17 cellular contexts compared by ENCODE assay signal in genomic region chr2:180017764-180018163, GRCh38. TPM values are rescaled to one million over a fixed set of nuclear protein-coding genes. Genes with fewer than 3 reads are reported as not detected.
DNase-seq lines count a peak whose midpoint lies in the region; TF ChIP-seq lines count a peak whose summit lies in the region.
"Had no signal": no experiment of that assay in that cellular context is flagged by ENCODE, and none has a peak within 500 bp of the region (broad histone marks: within the 10 kb centered on the region; RNA-seq: fewer than 3 reads in every experiment).

No MANE protein-coding gene starts in this region.

- H3K36me3 Mint-ChIP-seq in HFFc6 (ENCODE audit: low read depth) (no peaks in the 10 kb centered on the region), nephron progenitor cell (ENCODE audit: low read depth) (no peaks in the 10 kb centered on the region)
- H3K36me3 Mint-ChIP-seq: activated naive CD4-positive, alpha-beta T cell treated with anti-CD3 and anti-CD28 coated beads, Interleukin-2, amount 50 U/mL, for 24 hours; CD8-positive, alpha-beta memory T cell had no signal

- peaks cover 59% of the 10 kb centered on the region for H3K4me1 Mint-ChIP-seq in HFFc6 (ENCODE audit: low read depth)
- peaks cover 6% of the 10 kb centered on the region for H3K4me1 Mint-ChIP-seq in nephron progenitor cell
- H3K4me1 Mint-ChIP-seq: activated B cell treated with CpG ODN at 0.5 μM for 24 hours; activated naive CD4-positive, alpha-beta T cell treated with anti-CD3 and anti-CD28 coated beads, Interleukin-2, amount 50 U/mL, for 24 hours; CD8-positive, alpha-beta memory T cell; nephron had no signal

- H3K4me3 ChIP-seq in SJCRH30 (no peak overlapping the region), skeletal muscle satellite cell (ENCODE audit: low read length) (no peak overlapping the region)
- H3K4me3 ChIP-seq: spleen, thoracic aorta had no signal

- peak overlapping the region; percentile 22; the same call in 1 of the 2 replicates for H3K4me3 Mint-ChIP-seq in HFFc6
- no peak overlapping the region for H3K4me3 Mint-ChIP-seq in nephron progenitor cell
- H3K4me3 Mint-ChIP-seq: activated B cell treated with CpG ODN at 0.5 μM for 24 hours; activated naive CD4-positive, alpha-beta T cell treated with anti-CD3 and anti-CD28 coated beads, Interleukin-2, amount 50 U/mL, for 24 hours; CD8-positive, alpha-beta memory T cell; nephron had no signal

- H3K9me3 Mint-ChIP-seq in HFFc6 = no peaks in the 10 kb centered on the region
- H3K9me3 Mint-ChIP-seq in nephron progenitor cell = peaks cover 4% of the 10 kb centered on the region
- H3K9me3 Mint-ChIP-seq: activated B cell treated with CpG ODN at 0.5 μM for 24 hours; activated naive CD4-positive, alpha-beta T cell treated with anti-CD3 and anti-CD28 coated beads, Interleukin-2, amount 50 U/mL, for 24 hours; CD8-positive, alpha-beta memory T cell; nephron had no signal

- H3K27me3 Mint-ChIP-seq in HFFc6 (ENCODE audit: insufficient read depth) (no peaks in the 10 kb centered on the region), nephron progenitor cell (ENCODE audit: low read depth, poor library complexity) (peaks cover 12% of the 10 kb centered on the region)

- peak overlapping the region; percentile 23 for H3K4me2 ChIP-seq in skeletal muscle satellite cell (ENCODE audit: low read length)

- TF ChIP-seq CTCF in HFFc6 (IDR thresholded peaks at IDR 0.05) (no peak), nephron progenitor cell (IDR thresholded peaks at IDR 0.05) (no peak)

- no peak overlapping the region for H3K9ac ChIP-seq in skeletal muscle satellite cell (ENCODE audit: low read depth, low read length)

- H3K27ac ChIP-seq in SJCRH30 = no peak overlapping the region
- H3K27ac ChIP-seq: spleen, thoracic aorta had no signal

- peak; percentile 21 for DNase-seq in HFFc6
- DNase-seq in SJCRH30 = peak; percentile 10 to 20
- peak; percentile 77 for DNase-seq in fibroblast of gingiva (ENCODE audit: low read depth)
- DNase-seq in NCI-H1105 (lab: John Stamatoyannopoulos, UW) = no peak
- no peak for DNase-seq in nephron progenitor cell
- DNase-seq in NCI-H2171 (lab: John Stamatoyannopoulos, UW) = no peak
- no peak for DNase-seq in NOMO-1 treated with dmso at 0.1 percent for 144 hours (lab: John Stamatoyannopoulos, UW; ENCODE audit: unreplicated experiment)
- DNase-seq: activated B cell treated with CpG ODN at 0.5 μM for 24 hours; CD8-positive, alpha-beta memory T cell; left colon; NCI-H1436; NCI-H526 treated with DMSO at 0.1 percent for 48 hours; spleen had no signal

- H3K27ac Mint-ChIP-seq in HFFc6 = peak overlapping the region; percentile 91; the same call in 1 of the 2 replicates
- no peak overlapping the region for H3K27ac Mint-ChIP-seq in nephron progenitor cell
- H3K27ac Mint-ChIP-seq: activated B cell treated with CpG ODN at 0.5 μM for 24 hours; activated naive CD4-positive, alpha-beta T cell treated with anti-CD3 and anti-CD28 coated beads, Interleukin-2, amount 50 U/mL, for 24 hours; CD8-positive, alpha-beta memory T cell; nephron had no signal

- H3K27me3 ChIP-seq in SJCRH30 (no peaks in the 10 kb centered on the region), skeletal muscle satellite cell (ENCODE audit: control insufficient read depth, insufficient read depth, low read length) (no peaks in the 10 kb centered on the region)
- H3K27me3 ChIP-seq: spleen had no signal

- H3K36me3 ChIP-seq in SJCRH30 (no peaks in the 10 kb centered on the region), skeletal muscle satellite cell (ENCODE audit: insufficient read depth, low read length) (no peaks in the 10 kb centered on the region)
- H3K36me3 ChIP-seq: spleen, thoracic aorta had no signal

- H3K9me3 ChIP-seq in SJCRH30 (replicated peaks) (peaks cover 8% of the 10 kb centered on the region; the same call in 1 of the 2 replicates), skeletal muscle satellite cell (replicated peaks; ENCODE audit: low read length) (no peaks in the 10 kb centered on the region)
- H3K9me3 ChIP-seq: spleen, thoracic aorta had no signal

- H3K4me1 ChIP-seq in SJCRH30 (peaks cover 13% of the 10 kb centered on the region), skeletal muscle satellite cell (ENCODE audit: control insufficient read depth, insufficient read depth, low read length) (peaks cover 31% of the 10 kb centered on the region)
- H3K4me1 ChIP-seq: spleen had no signal

RNA-seq across cellular contexts. Expression of gene CWC22, which starts 10.7 kb away (rescaled TPM):
- 10 to 100 TPM; 15.5 to 19.2 (median 16.8) TPM for total RNA-seq in HFFc6 (2021; fragmentation: NEBNext Ultra II Directional; extraction: Animal tissue kit (Norgen Biotek cat#: 25700))
- 39.4 and 44.5 TPM in 2 replicates for total RNA-seq in SJCRH30 (2014; rRNA removed; shearing (Covaris generic))
- total RNA-seq in skeletal muscle satellite cell (2012; rRNA removed) = 15.5 and 16.0 TPM in 2 replicates

Comparison
In these comparisons a context has a peak if more than half of its experiments do, and no peak if none do; other contexts are left out.
1. DNase-seq: peak in HFFc6 (single experiment), SJCRH30 (2 of 2) and fibroblast of gingiva (single experiment); none in NCI-H1105 (single experiment), nephron progenitor cell (single experiment), NCI-H2171 (single experiment) and NOMO-1 treated with dmso at 0.1 percent for 144 hours (single experiment).